ENCODE assay signal across 1 cellular context in the genomic region with DNA sequence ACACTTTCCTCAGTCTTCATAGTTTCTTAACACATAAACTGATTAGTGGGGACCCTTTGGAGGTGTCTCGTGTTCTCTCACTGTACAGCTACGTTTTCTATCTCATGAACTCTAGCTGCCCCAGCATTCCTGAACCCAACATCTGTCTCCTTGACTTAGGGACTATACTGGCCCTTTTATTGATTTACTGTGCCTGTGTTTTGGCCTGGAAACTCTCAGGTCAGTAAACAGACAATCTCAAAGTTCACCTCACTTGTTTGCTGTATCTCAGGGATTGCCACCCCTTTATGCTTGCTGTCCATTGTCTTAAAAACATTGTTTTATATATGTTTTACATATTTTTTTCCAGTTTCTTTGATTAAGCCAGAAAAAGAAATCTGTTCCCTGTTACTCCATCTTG.
A peak's percentile ranks its signal among the peaks of the same experiment; 100 is the strongest.
TF ChIP-seq lines count a peak whose summit lies in the region.

No MANE protein-coding gene starts in this region.

TF ChIP-seq in HepG2, 621 proteins besides CTCF, POLR2A, EP300 and RAD21 (continued from another document and continues in another):
- TF ChIP-seq ZNF616 (CRISPR knock-in tag; IDR thresholded peaks at IDR 0.05; ENCODE audit: low read depth) (no peak), SOX5 (CRISPR knock-in tag; IDR thresholded peaks at IDR 0.05; ENCODE audit: borderline replicate concordance) (peak; percentile 92), NR2F1 (CRISPR knock-in tag; IDR thresholded peaks at IDR 0.05) (0 out of 4 replicates have a peak, but pooled peaks of 1 of the 2 experiments have one; percentile 19), KLF9 (CRISPR knock-in tag; IDR thresholded peaks at IDR 0.05; ENCODE audit: low read depth) (no peak), BRD4 (CRISPR knock-in tag; IDR thresholded peaks at IDR 0.05) (no peak), HMG20A (CRISPR knock-in tag; IDR thresholded peaks at IDR 0.05; ENCODE audit: borderline replicate concordance) (peak; percentile 63; the same call in 1 of the 2 replicates), PITX1 (CRISPR knock-in tag; IDR thresholded peaks at IDR 0.05) (no peak), ZNF614 (CRISPR knock-in tag; IDR thresholded peaks at IDR 0.05; ENCODE audit: borderline replicate concordance) (peak; percentile 38; the same call in 1 of the 2 replicates), HMG20B (CRISPR knock-in tag; conservative IDR thresholded peaks at IDR 0.05) (no peak), CHD2 (IDR thresholded peaks at IDR 0.05; ENCODE audit: low read depth, low read length) (no peak), RARA (CRISPR knock-in tag; IDR thresholded peaks at IDR 0.05) (peak; percentile 87), SSRP1 (CRISPR knock-in tag; IDR thresholded peaks at IDR 0.05) (no peak), FOXA3 (CRISPR knock-in tag; IDR thresholded peaks at IDR 0.05) (peak; percentile 85), ZNF660 (CRISPR knock-in tag; IDR thresholded peaks at IDR 0.05; ENCODE audit: borderline replicate concordance, low read depth) (no peak), ZFP36L1 (CRISPR knock-in tag; IDR thresholded peaks at IDR 0.05) (no peak), ZKSCAN8 (CRISPR knock-in tag; IDR thresholded peaks at IDR 0.05; ENCODE audit: borderline replicate concordance) (no peak), ETV6 (CRISPR knock-in tag; conservative IDR thresholded peaks at IDR 0.05) (no peak), ZBTB7B (CRISPR knock-in tag; IDR thresholded peaks at IDR 0.05) (no peak), ZNF577 (CRISPR knock-in tag; IDR thresholded peaks at IDR 0.05; ENCODE audit: borderline replicate concordance, low read depth) (no peak), SYNCRIP (IDR thresholded peaks at IDR 0.05; ENCODE audit: insufficient read depth, low read depth, low read length) (no peak), MIER2 (CRISPR knock-in tag; IDR thresholded peaks at IDR 0.05) (0 out of 2 replicates have a peak, but pooled peaks have one; percentile 24), XBP1 (CRISPR knock-in tag; IDR thresholded peaks at IDR 0.05) (no peak), POLR2G (IDR thresholded peaks at IDR 0.05; ENCODE audit: low read depth, low read length) (no peak), MED8 (CRISPR knock-in tag; IDR thresholded peaks at IDR 0.05; ENCODE audit: insufficient replicate concordance) (no peak), ZNF451 (CRISPR knock-in tag; IDR thresholded peaks at IDR 0.05) (no peak)
- TF ChIP-seq, protein P1, sequence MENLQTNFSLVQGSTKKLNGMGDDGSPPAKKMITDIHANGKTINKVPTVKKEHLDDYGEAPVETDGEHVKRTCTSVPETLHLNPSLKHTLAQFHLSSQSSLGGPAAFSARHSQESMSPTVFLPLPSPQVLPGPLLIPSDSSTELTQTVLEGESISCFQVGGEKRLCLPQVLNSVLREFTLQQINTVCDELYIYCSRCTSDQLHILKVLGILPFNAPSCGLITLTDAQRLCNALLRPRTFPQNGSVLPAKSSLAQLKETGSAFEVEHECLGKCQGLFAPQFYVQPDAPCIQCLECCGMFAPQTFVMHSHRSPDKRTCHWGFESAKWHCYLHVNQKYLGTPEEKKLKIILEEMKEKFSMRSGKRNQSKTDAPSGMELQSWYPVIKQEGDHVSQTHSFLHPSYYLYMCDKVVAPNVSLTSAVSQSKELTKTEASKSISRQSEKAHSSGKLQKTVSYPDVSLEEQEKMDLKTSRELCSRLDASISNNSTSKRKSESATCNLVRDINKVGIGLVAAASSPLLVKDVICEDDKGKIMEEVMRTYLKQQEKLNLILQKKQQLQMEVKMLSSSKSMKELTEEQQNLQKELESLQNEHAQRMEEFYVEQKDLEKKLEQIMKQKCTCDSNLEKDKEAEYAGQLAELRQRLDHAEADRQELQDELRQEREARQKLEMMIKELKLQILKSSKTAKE (CRISPR knock-in tag; IDR thresholded peaks at IDR 0.05; ENCODE audit: borderline replicate concordance): no peak
- TF ChIP-seq, protein P2, sequence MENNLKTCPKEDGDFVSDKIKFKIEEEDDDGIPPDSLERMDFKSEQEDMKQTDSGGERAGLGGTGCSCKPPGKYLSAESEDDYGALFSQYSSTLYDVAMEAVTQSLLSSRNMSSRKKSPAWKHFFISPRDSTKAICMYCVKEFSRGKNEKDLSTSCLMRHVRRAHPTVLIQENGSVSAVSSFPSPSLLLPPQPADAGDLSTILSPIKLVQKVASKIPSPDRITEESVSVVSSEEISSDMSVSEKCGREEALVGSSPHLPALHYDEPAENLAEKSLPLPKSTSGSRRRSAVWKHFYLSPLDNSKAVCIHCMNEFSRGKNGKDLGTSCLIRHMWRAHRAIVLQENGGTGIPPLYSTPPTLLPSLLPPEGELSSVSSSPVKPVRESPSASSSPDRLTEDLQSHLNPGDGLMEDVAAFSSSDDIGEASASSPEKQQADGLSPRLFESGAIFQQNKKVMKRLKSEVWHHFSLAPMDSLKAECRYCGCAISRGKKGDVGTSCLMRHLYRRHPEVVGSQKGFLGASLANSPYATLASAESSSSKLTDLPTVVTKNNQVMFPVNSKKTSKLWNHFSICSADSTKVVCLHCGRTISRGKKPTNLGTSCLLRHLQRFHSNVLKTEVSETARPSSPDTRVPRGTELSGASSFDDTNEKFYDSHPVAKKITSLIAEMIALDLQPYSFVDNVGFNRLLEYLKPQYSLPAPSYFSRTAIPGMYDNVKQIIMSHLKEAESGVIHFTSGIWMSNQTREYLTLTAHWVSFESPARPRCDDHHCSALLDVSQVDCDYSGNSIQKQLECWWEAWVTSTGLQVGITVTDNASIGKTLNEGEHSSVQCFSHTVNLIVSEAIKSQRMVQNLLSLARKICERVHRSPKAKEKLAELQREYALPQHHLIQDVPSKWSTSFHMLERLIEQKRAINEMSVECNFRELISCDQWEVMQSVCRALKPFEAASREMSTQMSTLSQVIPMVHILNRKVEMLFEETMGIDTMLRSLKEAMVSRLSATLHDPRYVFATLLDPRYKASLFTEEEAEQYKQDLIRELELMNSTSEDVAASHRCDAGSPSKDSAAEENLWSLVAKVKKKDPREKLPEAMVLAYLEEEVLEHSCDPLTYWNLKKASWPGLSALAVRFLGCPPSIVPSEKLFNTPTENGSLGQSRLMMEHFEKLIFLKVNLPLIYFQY (CRISPR knock-in tag; IDR thresholded peaks at IDR 0.05; ENCODE audit: borderline replicate concordance): no peak
- TF ChIP-seq, protein P3, sequence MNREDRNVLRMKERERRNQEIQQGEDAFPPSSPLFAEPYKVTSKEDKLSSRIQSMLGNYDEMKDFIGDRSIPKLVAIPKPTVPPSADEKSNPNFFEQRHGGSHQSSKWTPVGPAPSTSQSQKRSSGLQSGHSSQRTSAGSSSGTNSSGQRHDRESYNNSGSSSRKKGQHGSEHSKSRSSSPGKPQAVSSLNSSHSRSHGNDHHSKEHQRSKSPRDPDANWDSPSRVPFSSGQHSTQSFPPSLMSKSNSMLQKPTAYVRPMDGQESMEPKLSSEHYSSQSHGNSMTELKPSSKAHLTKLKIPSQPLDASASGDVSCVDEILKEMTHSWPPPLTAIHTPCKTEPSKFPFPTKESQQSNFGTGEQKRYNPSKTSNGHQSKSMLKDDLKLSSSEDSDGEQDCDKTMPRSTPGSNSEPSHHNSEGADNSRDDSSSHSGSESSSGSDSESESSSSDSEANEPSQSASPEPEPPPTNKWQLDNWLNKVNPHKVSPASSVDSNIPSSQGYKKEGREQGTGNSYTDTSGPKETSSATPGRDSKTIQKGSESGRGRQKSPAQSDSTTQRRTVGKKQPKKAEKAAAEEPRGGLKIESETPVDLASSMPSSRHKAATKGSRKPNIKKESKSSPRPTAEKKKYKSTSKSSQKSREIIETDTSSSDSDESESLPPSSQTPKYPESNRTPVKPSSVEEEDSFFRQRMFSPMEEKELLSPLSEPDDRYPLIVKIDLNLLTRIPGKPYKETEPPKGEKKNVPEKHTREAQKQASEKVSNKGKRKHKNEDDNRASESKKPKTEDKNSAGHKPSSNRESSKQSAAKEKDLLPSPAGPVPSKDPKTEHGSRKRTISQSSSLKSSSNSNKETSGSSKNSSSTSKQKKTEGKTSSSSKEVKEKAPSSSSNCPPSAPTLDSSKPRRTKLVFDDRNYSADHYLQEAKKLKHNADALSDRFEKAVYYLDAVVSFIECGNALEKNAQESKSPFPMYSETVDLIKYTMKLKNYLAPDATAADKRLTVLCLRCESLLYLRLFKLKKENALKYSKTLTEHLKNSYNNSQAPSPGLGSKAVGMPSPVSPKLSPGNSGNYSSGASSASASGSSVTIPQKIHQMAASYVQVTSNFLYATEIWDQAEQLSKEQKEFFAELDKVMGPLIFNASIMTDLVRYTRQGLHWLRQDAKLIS (CRISPR knock-in tag; IDR thresholded peaks at IDR 0.05): no peak
- TF ChIP-seq, protein P4, sequence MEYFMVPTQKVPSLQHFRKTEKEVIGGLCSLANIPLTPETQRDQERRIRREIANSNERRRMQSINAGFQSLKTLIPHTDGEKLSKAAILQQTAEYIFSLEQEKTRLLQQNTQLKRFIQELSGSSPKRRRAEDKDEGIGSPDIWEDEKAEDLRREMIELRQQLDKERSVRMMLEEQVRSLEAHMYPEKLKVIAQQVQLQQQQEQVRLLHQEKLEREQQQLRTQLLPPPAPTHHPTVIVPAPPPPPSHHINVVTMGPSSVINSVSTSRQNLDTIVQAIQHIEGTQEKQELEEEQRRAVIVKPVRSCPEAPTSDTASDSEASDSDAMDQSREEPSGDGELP (IDR thresholded peaks at IDR 0.05; ENCODE audit: borderline replicate concordance, low read depth): 0 out of 2 replicates have a peak, but pooled peaks have one; percentile 19
- TF ChIP-seq, protein P5, sequence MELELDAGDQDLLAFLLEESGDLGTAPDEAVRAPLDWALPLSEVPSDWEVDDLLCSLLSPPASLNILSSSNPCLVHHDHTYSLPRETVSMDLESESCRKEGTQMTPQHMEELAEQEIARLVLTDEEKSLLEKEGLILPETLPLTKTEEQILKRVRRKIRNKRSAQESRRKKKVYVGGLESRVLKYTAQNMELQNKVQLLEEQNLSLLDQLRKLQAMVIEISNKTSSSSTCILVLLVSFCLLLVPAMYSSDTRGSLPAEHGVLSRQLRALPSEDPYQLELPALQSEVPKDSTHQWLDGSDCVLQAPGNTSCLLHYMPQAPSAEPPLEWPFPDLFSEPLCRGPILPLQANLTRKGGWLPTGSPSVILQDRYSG (CRISPR knock-in tag; IDR thresholded peaks at IDR 0.05): no peak
- TF ChIP-seq, protein P6, sequence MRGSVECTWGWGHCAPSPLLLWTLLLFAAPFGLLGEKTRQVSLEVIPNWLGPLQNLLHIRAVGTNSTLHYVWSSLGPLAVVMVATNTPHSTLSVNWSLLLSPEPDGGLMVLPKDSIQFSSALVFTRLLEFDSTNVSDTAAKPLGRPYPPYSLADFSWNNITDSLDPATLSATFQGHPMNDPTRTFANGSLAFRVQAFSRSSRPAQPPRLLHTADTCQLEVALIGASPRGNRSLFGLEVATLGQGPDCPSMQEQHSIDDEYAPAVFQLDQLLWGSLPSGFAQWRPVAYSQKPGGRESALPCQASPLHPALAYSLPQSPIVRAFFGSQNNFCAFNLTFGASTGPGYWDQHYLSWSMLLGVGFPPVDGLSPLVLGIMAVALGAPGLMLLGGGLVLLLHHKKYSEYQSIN (CRISPR knock-in tag; IDR thresholded peaks at IDR 0.05; ENCODE audit: borderline replicate concordance): no peak
- TF ChIP-seq, protein P7, sequence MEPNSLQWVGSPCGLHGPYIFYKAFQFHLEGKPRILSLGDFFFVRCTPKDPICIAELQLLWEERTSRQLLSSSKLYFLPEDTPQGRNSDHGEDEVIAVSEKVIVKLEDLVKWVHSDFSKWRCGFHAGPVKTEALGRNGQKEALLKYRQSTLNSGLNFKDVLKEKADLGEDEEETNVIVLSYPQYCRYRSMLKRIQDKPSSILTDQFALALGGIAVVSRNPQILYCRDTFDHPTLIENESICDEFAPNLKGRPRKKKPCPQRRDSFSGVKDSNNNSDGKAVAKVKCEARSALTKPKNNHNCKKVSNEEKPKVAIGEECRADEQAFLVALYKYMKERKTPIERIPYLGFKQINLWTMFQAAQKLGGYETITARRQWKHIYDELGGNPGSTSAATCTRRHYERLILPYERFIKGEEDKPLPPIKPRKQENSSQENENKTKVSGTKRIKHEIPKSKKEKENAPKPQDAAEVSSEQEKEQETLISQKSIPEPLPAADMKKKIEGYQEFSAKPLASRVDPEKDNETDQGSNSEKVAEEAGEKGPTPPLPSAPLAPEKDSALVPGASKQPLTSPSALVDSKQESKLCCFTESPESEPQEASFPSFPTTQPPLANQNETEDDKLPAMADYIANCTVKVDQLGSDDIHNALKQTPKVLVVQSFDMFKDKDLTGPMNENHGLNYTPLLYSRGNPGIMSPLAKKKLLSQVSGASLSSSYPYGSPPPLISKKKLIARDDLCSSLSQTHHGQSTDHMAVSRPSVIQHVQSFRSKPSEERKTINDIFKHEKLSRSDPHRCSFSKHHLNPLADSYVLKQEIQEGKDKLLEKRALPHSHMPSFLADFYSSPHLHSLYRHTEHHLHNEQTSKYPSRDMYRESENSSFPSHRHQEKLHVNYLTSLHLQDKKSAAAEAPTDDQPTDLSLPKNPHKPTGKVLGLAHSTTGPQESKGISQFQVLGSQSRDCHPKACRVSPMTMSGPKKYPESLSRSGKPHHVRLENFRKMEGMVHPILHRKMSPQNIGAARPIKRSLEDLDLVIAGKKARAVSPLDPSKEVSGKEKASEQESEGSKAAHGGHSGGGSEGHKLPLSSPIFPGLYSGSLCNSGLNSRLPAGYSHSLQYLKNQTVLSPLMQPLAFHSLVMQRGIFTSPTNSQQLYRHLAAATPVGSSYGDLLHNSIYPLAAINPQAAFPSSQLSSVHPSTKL (CRISPR knock-in tag; IDR thresholded peaks at IDR 0.05): peak; percentile 87
- TF ChIP-seq, protein P8, sequence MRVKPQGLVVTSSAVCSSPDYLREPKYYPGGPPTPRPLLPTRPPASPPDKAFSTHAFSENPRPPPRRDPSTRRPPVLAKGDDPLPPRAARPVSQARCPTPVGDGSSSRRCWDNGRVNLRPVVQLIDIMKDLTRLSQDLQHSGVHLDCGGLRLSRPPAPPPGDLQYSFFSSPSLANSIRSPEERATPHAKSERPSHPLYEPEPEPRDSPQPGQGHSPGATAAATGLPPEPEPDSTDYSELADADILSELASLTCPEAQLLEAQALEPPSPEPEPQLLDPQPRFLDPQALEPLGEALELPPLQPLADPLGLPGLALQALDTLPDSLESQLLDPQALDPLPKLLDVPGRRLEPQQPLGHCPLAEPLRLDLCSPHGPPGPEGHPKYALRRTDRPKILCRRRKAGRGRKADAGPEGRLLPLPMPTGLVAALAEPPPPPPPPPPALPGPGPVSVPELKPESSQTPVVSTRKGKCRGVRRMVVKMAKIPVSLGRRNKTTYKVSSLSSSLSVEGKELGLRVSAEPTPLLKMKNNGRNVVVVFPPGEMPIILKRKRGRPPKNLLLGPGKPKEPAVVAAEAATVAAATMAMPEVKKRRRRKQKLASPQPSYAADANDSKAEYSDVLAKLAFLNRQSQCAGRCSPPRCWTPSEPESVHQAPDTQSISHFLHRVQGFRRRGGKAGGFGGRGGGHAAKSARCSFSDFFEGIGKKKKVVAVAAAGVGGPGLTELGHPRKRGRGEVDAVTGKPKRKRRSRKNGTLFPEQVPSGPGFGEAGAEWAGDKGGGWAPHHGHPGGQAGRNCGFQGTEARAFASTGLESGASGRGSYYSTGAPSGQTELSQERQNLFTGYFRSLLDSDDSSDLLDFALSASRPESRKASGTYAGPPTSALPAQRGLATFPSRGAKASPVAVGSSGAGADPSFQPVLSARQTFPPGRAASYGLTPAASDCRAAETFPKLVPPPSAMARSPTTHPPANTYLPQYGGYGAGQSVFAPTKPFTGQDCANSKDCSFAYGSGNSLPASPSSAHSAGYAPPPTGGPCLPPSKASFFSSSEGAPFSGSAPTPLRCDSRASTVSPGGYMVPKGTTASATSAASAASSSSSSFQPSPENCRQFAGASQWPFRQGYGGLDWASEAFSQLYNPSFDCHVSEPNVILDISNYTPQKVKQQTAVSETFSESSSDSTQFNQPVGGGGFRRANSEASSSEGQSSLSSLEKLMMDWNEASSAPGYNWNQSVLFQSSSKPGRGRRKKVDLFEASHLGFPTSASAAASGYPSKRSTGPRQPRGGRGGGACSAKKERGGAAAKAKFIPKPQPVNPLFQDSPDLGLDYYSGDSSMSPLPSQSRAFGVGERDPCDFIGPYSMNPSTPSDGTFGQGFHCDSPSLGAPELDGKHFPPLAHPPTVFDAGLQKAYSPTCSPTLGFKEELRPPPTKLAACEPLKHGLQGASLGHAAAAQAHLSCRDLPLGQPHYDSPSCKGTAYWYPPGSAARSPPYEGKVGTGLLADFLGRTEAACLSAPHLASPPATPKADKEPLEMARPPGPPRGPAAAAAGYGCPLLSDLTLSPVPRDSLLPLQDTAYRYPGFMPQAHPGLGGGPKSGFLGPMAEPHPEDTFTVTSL (CRISPR knock-in tag; IDR thresholded peaks at IDR 0.05; ENCODE audit: borderline replicate concordance): peak; percentile 89; the same call in 1 of the 2 replicates
